ENCODE assay signal across 17 cellular contexts in genomic region chr1:226698659-226699058, GRCh38. TPM values are rescaled to one million over a fixed set of nuclear protein-coding genes. Genes with fewer than 3 reads are reported as not detected.
DNase-seq lines count a peak whose midpoint lies in the region; ATAC-seq, FAIRE-seq and TF ChIP-seq lines count a peak whose summit lies in the region.
"Had no signal": no experiment of that assay in that cellular context is flagged by ENCODE, and none has a peak within 500 bp of the region (broad histone marks: within the 10 kb centered on the region; RNA-seq: fewer than 3 reads in every experiment).

No MANE protein-coding gene starts in this region.

- H3K9ac ChIP-seq in BLaER1 = no peak overlapping the region

- H3K9me3 ChIP-seq in BLaER1 (peaks cover 8% of the 10 kb centered on the region; the same call in 1 of the 2 replicates), HEK293 (ENCODE audit: control insufficient read depth, insufficient read depth, low read depth, low read length) (no peaks in the 10 kb centered on the region), upper lobe of left lung (no peaks in the 10 kb centered on the region)

- H3K4me2 ChIP-seq in BLaER1 = peak overlapping the region; percentile 70
- H3K4me2 ChIP-seq: PC-9 had no signal

- DNase-seq in posterior vena cava (ENCODE audit: low spot score) (peak; percentile 20), Calu3 (no peak), NCI-H2029 treated with DMSO at 0.1 percent for 48 hours (lab: John Stamatoyannopoulos, UW) (no peak), GM12892 (ENCODE audit: insufficient read length) (no peak), upper lobe of left lung (no peak)
- DNase-seq: activated CD8-positive, alpha-beta memory T cell treated with anti-CD3 and anti-CD28 coated beads, Interleukin-2, amount 50 U/mL, for 48 hours; DND-41; H9; hypothalamus; KBM-7; NCI-H1436; NCI-H446 treated with DMSO at 0.1 percent for 48 hours; PC-9 had no signal

- intact Hi-C loops in posterior vena cava (cut with DNase I) (loop anchor here in 1 of 2 donors (5.0 kb wide), 1 partner anchor 36 kb away; no protein-coding TSS in a partner anchor), Calu3 (cut with micrococcal nuclease; ENCODE audit: unreplicated experiment) (no loop called here)

- H3K36me3 ChIP-seq in BLaER1 (peaks cover 39% of the 10 kb centered on the region), HEK293 (ENCODE audit: control insufficient read depth in 2 of 2, insufficient read depth in 1 of 2, low read length in 2 of 2) (no peaks in the 10 kb centered on the region), upper lobe of left lung (peaks cover 0 to 7% (median 2%) of the 10 kb centered on the region in 4 donors)

- TF ChIP-seq CTCF in HEK293 (tag by site-specific recombination; IDR thresholded peaks at IDR 0.05) (no peak), Calu3 (IDR thresholded peaks at IDR 0.05; ENCODE audit: unreplicated experiment) (no peak), upper lobe of left lung (IDR thresholded peaks at IDR 0.05) (no peak)

- no peaks in the 10 kb centered on the region for H3K9me3 Mint-ChIP-seq in Calu3 (ENCODE audit: low read depth, unreplicated experiment)

- BruUV-seq in Calu3 (replicated peaks; lab: Mats Ljungman, UMichigan) = no TSS peak

- no peak for TF ChIP-seq EP300 in upper lobe of left lung (IDR thresholded peaks at IDR 0.05)

- no peak overlapping the region for H3K27ac Mint-ChIP-seq in Calu3 (ENCODE audit: unreplicated experiment)
- H3K27ac Mint-ChIP-seq: H9 had no signal

- H3K4me3 Mint-ChIP-seq in Calu3 (ENCODE audit: low read depth, unreplicated experiment) = no peak overlapping the region
- H3K4me3 Mint-ChIP-seq: H9 had no signal

- H3K36me3 Mint-ChIP-seq in Calu3 (ENCODE audit: insufficient read depth, unreplicated experiment) = peaks cover 11% of the 10 kb centered on the region

- TF ChIP-seq POLR2A in GM12892 (IDR thresholded peaks at IDR 0.05; ENCODE audit: low read depth, low read length) (no peak), upper lobe of left lung (IDR thresholded peaks at IDR 0.05) (no peak)

- H3K4me1 ChIP-seq in BLaER1 = peaks cover 70% of the 10 kb centered on the region
- peaks cover 10% of the 10 kb centered on the region for H3K4me1 ChIP-seq in HEK293 (ENCODE audit: control insufficient read depth, insufficient read depth, low read length)
- peaks cover 14 to 21% (median 16%) of the 10 kb centered on the region in 4 donors for H3K4me1 ChIP-seq in upper lobe of left lung

- POLR2A ChIA-PET in HEK293 (lab: Yijun Ruan, JAX) = no interaction called here

- peaks cover 8% of the 10 kb centered on the region for H3K4me1 Mint-ChIP-seq in Calu3 (ENCODE audit: low read depth, unreplicated experiment)

- no peak for ATAC-seq in upper lobe of left lung (ENCODE audit: low FRiP score in 2 of 2)

- H4K20me1 ChIP-seq in BLaER1 = peaks cover 50% of the 10 kb centered on the region

- no peaks in the 10 kb centered on the region for H3K27me3 Mint-ChIP-seq in Calu3 (ENCODE audit: unreplicated experiment)

- no peak for FAIRE-seq in GM12892 (lab: Jason Lieb, UNC)

- H3K27me3 ChIP-seq in BLaER1 (no peaks in the 10 kb centered on the region), upper lobe of left lung (no peaks in the 10 kb centered on the region)

- H3K4me3 ChIP-seq in BLaER1 (no peak overlapping the region), HEK293 (ENCODE audit: low read depth, low read length) (no peak overlapping the region), upper lobe of left lung (no peak overlapping the region)
- H3K4me3 ChIP-seq: PC-9, skin epidermis had no signal

- H3K27ac ChIP-seq in BLaER1 (peak overlapping the region; percentile 20; the same call in 1 of the 2 replicates), HEK293 (ENCODE audit: extremely low read depth, low read depth, low read length) (no peak overlapping the region), cingulate gyrus (ENCODE audit: low read depth, low read length) (peak overlapping the region; percentile 41), upper lobe of left lung (no peak overlapping the region)
- H3K27ac ChIP-seq: PC-9 had no signal

- CTCF ChIA-PET in HEK293 (lab: Yijun Ruan, JAX) = interaction anchor here (0.6 kb wide), 2 partner anchors 62 to 295 kb away, joined by 3 read pairs; no protein-coding TSS in a partner anchor
- CTCF ChIA-PET in Calu3 (lab: Charles Lee) = no interaction called here

TF ChIP-seq in HEK293, 187 proteins besides CTCF, POLR2A, EP300 and RAD21:
- TF ChIP-seq ZNF48 (tag by site-specific recombination; IDR thresholded peaks at IDR 0.05) (no peak), SCRT2 (tag by site-specific recombination; IDR thresholded peaks at IDR 0.05) (peak; percentile 94), SCRT1 (tag by site-specific recombination; IDR thresholded peaks at IDR 0.05; ENCODE audit: borderline replicate concordance) (peak; percentile 79)

RNA-seq across cellular contexts. Expression of gene ITPKB, which starts 40.4 kb away (rescaled TPM):
- total RNA-seq in posterior vena cava (10 to 100 TPM; 22.4 to 24.4 TPM), Calu3 (2022) (9.8 and 11.8 TPM in 2 replicates), upper lobe of left lung (10 to 100 TPM; 19.8 to 62.9 (median 45.8) TPM)
- 8.6 TPM for polyA plus RNA-seq in GM12892 (2012; ENCODE audit: missing spikeins)

Comparison
In these comparisons a context has a peak if more than half of its experiments do, and no peak if none do; other contexts are left out.
1. H3K27ac ChIP-seq: peak in BLaER1 (single experiment) and cingulate gyrus (single experiment); none in HEK293 (single experiment) and upper lobe of left lung (0 of 4).